Comparison of ENCODE assay signal across 11 cellular contexts in the genomic region with DNA sequence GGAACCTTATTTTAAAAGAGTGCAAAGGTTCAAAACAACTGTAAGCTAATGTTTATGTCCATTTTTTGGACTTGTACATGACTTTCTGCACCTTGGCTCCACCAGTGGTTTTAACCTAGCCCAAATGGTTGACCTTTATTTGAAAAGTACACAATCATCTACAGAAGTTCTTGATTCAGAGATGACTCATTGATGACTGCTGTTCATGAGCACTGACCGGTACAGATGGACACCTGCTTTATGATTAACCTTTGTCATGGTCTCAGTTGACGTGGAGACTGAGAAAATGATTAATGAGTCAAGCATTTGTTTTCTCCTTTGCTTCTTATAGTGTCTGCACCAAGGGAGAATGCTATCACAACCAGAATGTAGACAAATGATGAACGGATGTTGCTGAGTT. TPM values are rescaled to one million over a fixed set of nuclear protein-coding genes. Genes with fewer than 3 reads are reported as not detected.
DNase-seq lines count a peak whose midpoint lies in the region; ATAC-seq and TF ChIP-seq lines count a peak whose summit lies in the region.
"Had no signal": no experiment of that assay in that cellular context is flagged by ENCODE, and none has a peak within 500 bp of the region (broad histone marks: within the 10 kb centered on the region; RNA-seq: fewer than 3 reads in every experiment).

No MANE protein-coding gene starts in this region.

- peaks cover 2% of the 10 kb centered on the region for H3K27me3 Mint-ChIP-seq in activated CD4-positive, alpha-beta T cell treated with anti-CD3 and anti-CD28 coated beads, Interleukin-2, amount 10 ng/mL, durations not matched to agents 24 days and 14 days

- H3K27ac Mint-ChIP-seq in activated CD4-positive, alpha-beta T cell treated with anti-CD3 and anti-CD28 coated beads, Interleukin-2, amount 10 ng/mL, durations not matched to agents 24 days and 14 days, result no peak overlapping the region
- H3K27ac Mint-ChIP-seq: brain had no signal

- H3K27ac ChIP-seq in lower lobe of right lung, result no peak overlapping the region
- H3K27ac ChIP-seq in heart right ventricle, result no peak overlapping the region

- H3K9me3 ChIP-seq in lower lobe of right lung, result no peaks in the 10 kb centered on the region
- no peaks in the 10 kb centered on the region for H3K9me3 ChIP-seq in heart right ventricle

- TF ChIP-seq CTCF in lower lobe of right lung (IDR thresholded peaks at IDR 0.05) (no peak), heart right ventricle (IDR thresholded peaks at IDR 0.05) (no peak)

- ATAC-seq in GM18870 (IDR thresholded peaks at IDR 0.05; ENCODE audit: unreplicated experiment) (peak; percentile 94), HG02571 (IDR thresholded peaks at IDR 0.05; ENCODE audit: unreplicated experiment) (peak; percentile 65), lower lobe of right lung (no peak), heart right ventricle (no peak)
- ATAC-seq: stimulated activated naive CD8-positive, alpha-beta T cell treated with anti-CD3 and anti-CD28 coated beads, Interleukin-15, Interleukin-2, amounts not matched to agents 100 U/mL and 50 U/mL, for 24 hours had no signal

- DNase-seq in HK-2 (ENCODE audit: unreplicated experiment) (peak; percentile 18), iris pigment epithelial cell (ENCODE audit: low read depth) (peak; percentile 40), lower lobe of right lung (no peak), heart right ventricle (no peak), HuH-7 (ENCODE audit: low spot score) (no peak)
- DNase-seq in activated CD4-positive, alpha-beta T cell treated with anti-CD3 and anti-CD28 coated beads, Interleukin-2, amount 10 ng/mL, durations not matched to agents 24 days and 14 days, result no peak
- DNase-seq: activated CD4-positive, CD25-positive, alpha-beta regulatory T cell treated with anti-CD3 and anti-CD28 coated beads, Interleukin-2, amount 50 U/mL, for 72 hours; stimulated activated naive CD8-positive, alpha-beta T cell treated with anti-CD3 and anti-CD28 coated beads, Interleukin-15, Interleukin-2, amounts not matched to agents 100 U/mL and 50 U/mL, for 24 hours had no signal

- H3K9me3 Mint-ChIP-seq in activated CD4-positive, alpha-beta T cell treated with anti-CD3 and anti-CD28 coated beads, Interleukin-2, amount 10 ng/mL, durations not matched to agents 24 days and 14 days, result no peaks in the 10 kb centered on the region

- H3K4me3 ChIP-seq in lower lobe of right lung (no peak overlapping the region), heart right ventricle (no peak overlapping the region)

- intact Hi-C loops in lower lobe of right lung (cut with DNase I) (no loop called here), heart right ventricle (cut with DNase I) (no loop called here)
- intact Hi-C loops in activated CD4-positive, alpha-beta T cell treated with anti-CD3 and anti-CD28 coated beads, Interleukin-2, amount 10 ng/mL, durations not matched to agents 24 days and 14 days (cut with micrococcal nuclease), result no loop called here

- H3K4me1 ChIP-seq in lower lobe of right lung (no peaks in the 10 kb centered on the region), heart right ventricle (no peaks in the 10 kb centered on the region)

- H3K4me1 Mint-ChIP-seq in activated CD4-positive, alpha-beta T cell treated with anti-CD3 and anti-CD28 coated beads, Interleukin-2, amount 10 ng/mL, durations not matched to agents 24 days and 14 days, result no peaks in the 10 kb centered on the region

- 73 to 81% methylated on average over 3 of the region's 3 CpGs for WGBS in heart right ventricle, 2 donors

- H3K36me3 ChIP-seq in lower lobe of right lung (no peaks in the 10 kb centered on the region), heart right ventricle (no peaks in the 10 kb centered on the region)

- H3K36me3 Mint-ChIP-seq in activated CD4-positive, alpha-beta T cell treated with anti-CD3 and anti-CD28 coated beads, Interleukin-2, amount 10 ng/mL, durations not matched to agents 24 days and 14 days (ENCODE audit: low read depth), result no peaks in the 10 kb centered on the region
- H3K36me3 Mint-ChIP-seq: brain had no signal

- no peak overlapping the region for H3K4me3 Mint-ChIP-seq in activated CD4-positive, alpha-beta T cell treated with anti-CD3 and anti-CD28 coated beads, Interleukin-2, amount 10 ng/mL, durations not matched to agents 24 days and 14 days
- H3K4me3 Mint-ChIP-seq: brain had no signal

- no peaks in the 10 kb centered on the region for H3K27me3 ChIP-seq in lower lobe of right lung (ENCODE audit: low read depth)
- H3K27me3 ChIP-seq in heart right ventricle, result peaks cover 0 to 20% (median 0%) of the 10 kb centered on the region in 7 donors

RNA-seq across cellular contexts. Expression of a gene that starts 55.7 kb away (rescaled TPM):
- total RNA-seq in lower lobe of right lung (20.3 TPM), heart right ventricle (10 to 100 TPM in 9 of 10 donors, 1 to 10 TPM in 1; 8.9 to 21.4 (median 14.7) TPM)
- total RNA-seq in activated CD4-positive, alpha-beta T cell treated with anti-CD3 and anti-CD28 coated beads, Interleukin-2, amount 10 ng/mL, durations not matched to agents 24 days and 14 days, result 16.7 and 17.8 TPM in 2 replicates
- polyA plus RNA-seq in heart right ventricle, result 1 to 10 TPM; 2.9 to 3.7 TPM

Comparison
In these comparisons a context has a peak if more than half of its experiments do, and no peak if none do; other contexts are left out.
1. ATAC-seq: peak in GM18870 (single experiment) and HG02571 (single experiment); none in lower lobe of right lung (0 of 2) and heart right ventricle (0 of 8).
2. DNase-seq: peak in HK-2 (single experiment) and iris pigment epithelial cell (single experiment); none in lower lobe of right lung (single experiment), activated CD4-positive, alpha-beta T cell treated with anti-CD3 and anti-CD28 coated beads, Interleukin-2, amount 10 ng/mL, durations not matched to agents 24 days and 14 days (single experiment), heart right ventricle (0 of 2) and HuH-7 (single experiment).